20 cellular contexts compared by ENCODE assay signal in genomic region chr3:164620423-164620822, GRCh38.
"Had no signal": no experiment of that assay in that cellular context is flagged by ENCODE, and none has a peak within 500 bp of the region (broad histone marks: within the 10 kb centered on the region; RNA-seq: fewer than 3 reads in every experiment).

No MANE protein-coding gene starts in this region.

- H3K36me3 ChIP-seq: gastroesophageal sphincter, neutrophil, right lobe of liver, tibial nerve, upper lobe of right lung, vagina had no signal

- H3K27ac ChIP-seq: dorsolateral prefrontal cortex, gastroesophageal sphincter, neutrophil, psoas muscle, right lobe of liver, tibial nerve, upper lobe of right lung, vagina had no signal

- H3K27me3 ChIP-seq: dorsolateral prefrontal cortex, gastroesophageal sphincter, neutrophil, right lobe of liver, tibial nerve, upper lobe of right lung, vagina had no signal

- ATAC-seq: gastroesophageal sphincter; left lobe of liver; mucosa of descending colon; naive thymus-derived CD8-positive, alpha-beta T cell; psoas muscle; right lobe of liver; stimulated activated effector memory CD8-positive, alpha-beta T cell treated with anti-CD3 and anti-CD28 coated beads, Interleukin-12 subunit alpha, Interleukin-12 subunit beta, amount 100 ng/mL, for 72 hours; stimulated activated naive CD8-positive, alpha-beta T cell treated with anti-CD3 and anti-CD28 coated beads, Interleukin-15, Interleukin-2, amounts not matched to agents 100 U/mL and 50 U/mL, for 24 hours; upper lobe of right lung had no signal

- H3K4me3 ChIP-seq: dorsolateral prefrontal cortex, gastroesophageal sphincter, mucosa of descending colon, psoas muscle, right lobe of liver, tibial nerve, upper lobe of right lung, vagina had no signal

- H3K9me3 ChIP-seq: gastroesophageal sphincter, mucosa of descending colon, neutrophil, psoas muscle, right lobe of liver, tibial nerve, upper lobe of right lung, vagina had no signal

- DNase-seq: dorsolateral prefrontal cortex; effector CD8-positive, alpha-beta T cell; glutamatergic neuron; islet precursor cell; mammary epithelial cell; mucosa of descending colon; naive thymus-derived CD8-positive, alpha-beta T cell; psoas muscle; retina; right lobe of liver; stimulated activated CD4-positive, alpha-beta T cell treated with anti-CD3 and anti-CD28 coated beads, Interleukin-4, amount 100 ng/mL, for 1 hour; stimulated activated CD8-positive, alpha-beta memory T cell treated with anti-CD3 and anti-CD28 coated beads, Interleukin-4, amount 100 ng/mL, for 48 hours; stimulated activated naive CD8-positive, alpha-beta T cell treated with anti-CD3 and anti-CD28 coated beads, Interleukin-15, Interleukin-2, amounts not matched to agents 100 U/mL and 50 U/mL, for 24 hours; upper lobe of right lung had no signal
